Comparison of ENCODE assay signal across 1 cellular context in the genomic region with DNA sequence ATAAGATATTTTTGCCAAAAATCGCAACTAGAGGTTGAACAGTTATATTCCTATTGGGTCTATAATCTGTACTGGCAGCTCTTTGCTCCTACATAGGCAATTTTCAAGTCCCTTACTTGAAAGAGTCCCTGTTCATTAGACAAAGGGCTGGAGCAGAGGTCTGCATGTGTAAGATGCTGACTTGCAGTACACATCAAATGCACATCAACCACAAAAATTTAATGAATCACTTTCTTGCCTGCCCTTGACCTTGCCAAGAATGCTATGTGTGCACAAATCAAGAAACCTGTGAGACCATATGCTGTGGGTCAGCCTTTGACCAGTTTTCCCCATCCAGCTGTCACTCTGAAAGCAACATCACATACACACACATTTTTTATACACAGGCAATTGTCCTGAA.
TF ChIP-seq lines count a peak whose summit lies in the region.

No MANE protein-coding gene starts in this region.

TF ChIP-seq in SK-N-SH, 30 proteins besides CTCF, POLR2A, EP300 and RAD21 (continued from another document):
- TF ChIP-seq, protein P1, sequence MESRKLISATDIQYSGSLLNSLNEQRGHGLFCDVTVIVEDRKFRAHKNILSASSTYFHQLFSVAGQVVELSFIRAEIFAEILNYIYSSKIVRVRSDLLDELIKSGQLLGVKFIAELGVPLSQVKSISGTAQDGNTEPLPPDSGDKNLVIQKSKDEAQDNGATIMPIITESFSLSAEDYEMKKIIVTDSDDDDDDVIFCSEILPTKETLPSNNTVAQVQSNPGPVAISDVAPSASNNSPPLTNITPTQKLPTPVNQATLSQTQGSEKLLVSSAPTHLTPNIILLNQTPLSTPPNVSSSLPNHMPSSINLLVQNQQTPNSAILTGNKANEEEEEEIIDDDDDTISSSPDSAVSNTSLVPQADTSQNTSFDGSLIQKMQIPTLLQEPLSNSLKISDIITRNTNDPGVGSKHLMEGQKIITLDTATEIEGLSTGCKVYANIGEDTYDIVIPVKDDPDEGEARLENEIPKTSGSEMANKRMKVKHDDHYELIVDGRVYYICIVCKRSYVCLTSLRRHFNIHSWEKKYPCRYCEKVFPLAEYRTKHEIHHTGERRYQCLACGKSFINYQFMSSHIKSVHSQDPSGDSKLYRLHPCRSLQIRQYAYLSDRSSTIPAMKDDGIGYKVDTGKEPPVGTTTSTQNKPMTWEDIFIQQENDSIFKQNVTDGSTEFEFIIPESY (IDR thresholded peaks at IDR 0.05; ENCODE audit: borderline replicate concordance, low read depth), result no peak
- TF ChIP-seq TEAD4 (IDR thresholded peaks at IDR 0.05; ENCODE audit: borderline replicate concordance, insufficient read depth) (no peak), FOSL2 (IDR thresholded peaks at IDR 0.05; ENCODE audit: borderline replicate concordance, low read depth) (no peak), TCF12 (IDR thresholded peaks at IDR 0.05) (no peak), JUND (IDR thresholded peaks at IDR 0.05) (no peak), RXRA (IDR thresholded peaks at IDR 0.05; ENCODE audit: borderline replicate concordance, low read depth) (no peak), GABPA (IDR thresholded peaks at IDR 0.05; ENCODE audit: low read depth) (no peak), MEF2A (IDR thresholded peaks at IDR 0.05; ENCODE audit: borderline replicate concordance, low read depth) (no peak), EZH2phosphoT487 (IDR thresholded peaks at IDR 0.05; ENCODE audit: borderline replicate concordance, low read depth) (no peak), MXI1 (IDR thresholded peaks at IDR 0.05; ENCODE audit: low read depth, low read length) (no peak), YY1 (IDR thresholded peaks at IDR 0.05; ENCODE audit: low read depth) (no peak), FOXJ3 (CRISPR knock-in tag; IDR thresholded peaks at IDR 0.05) (no peak)
- TF ChIP-seq, protein P2, sequence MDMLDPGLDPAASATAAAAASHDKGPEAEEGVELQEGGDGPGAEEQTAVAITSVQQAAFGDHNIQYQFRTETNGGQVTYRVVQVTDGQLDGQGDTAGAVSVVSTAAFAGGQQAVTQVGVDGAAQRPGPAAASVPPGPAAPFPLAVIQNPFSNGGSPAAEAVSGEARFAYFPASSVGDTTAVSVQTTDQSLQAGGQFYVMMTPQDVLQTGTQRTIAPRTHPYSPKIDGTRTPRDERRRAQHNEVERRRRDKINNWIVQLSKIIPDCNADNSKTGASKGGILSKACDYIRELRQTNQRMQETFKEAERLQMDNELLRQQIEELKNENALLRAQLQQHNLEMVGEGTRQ (IDR thresholded peaks at IDR 0.05; ENCODE audit: borderline replicate concordance, low read depth, low read length), result no peak
TF ChIP-seq in SK-N-SH: peak in this region for 0.
